In the genomic region with DNA sequence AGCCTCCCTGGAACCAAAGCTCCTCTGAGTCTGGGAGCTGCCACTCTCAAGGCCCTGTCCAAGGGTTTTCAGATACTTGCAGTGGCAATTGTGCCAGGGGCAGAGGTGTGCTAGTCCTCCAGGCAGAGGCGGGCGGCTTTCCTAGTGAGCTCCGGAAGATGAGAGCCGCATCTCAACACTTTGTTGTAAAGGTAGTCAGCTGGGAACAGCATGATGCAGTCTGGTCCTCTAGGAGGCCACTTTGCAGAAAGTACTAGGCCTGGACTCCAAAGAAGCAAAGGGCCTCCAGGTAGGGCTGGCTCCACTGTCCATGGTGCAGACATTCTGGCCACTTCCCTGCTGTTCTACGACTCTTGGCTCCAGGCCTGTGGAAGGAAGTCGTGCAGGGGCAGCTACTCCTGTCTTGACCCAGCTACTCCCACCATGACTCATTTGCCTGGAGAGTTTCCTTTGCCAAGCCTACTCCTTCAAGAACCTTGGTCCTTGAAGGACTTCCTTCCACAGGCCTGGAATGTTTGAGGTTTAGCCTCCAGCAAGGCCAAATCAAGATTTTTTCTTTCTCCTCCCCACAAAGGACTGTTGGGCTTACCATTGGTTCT, we compare ENCODE assay signal across 28 cellular contexts. TPM values are rescaled to one million over a fixed set of nuclear protein-coding genes. Genes with fewer than 3 reads are reported as not detected.
DNase-seq lines count a peak whose midpoint lies in the region; ATAC-seq and TF ChIP-seq lines count a peak whose summit lies in the region.
"Had no signal": no experiment of that assay in that cellular context is flagged by ENCODE, and none has a peak within 500 bp of the region (broad histone marks: within the 10 kb centered on the region; RNA-seq: fewer than 3 reads in every experiment).

No MANE protein-coding gene starts in this region.

- H3K4me3 Mint-ChIP-seq in naive thymus-derived CD4-positive, alpha-beta T cell = no peak overlapping the region
- H3K4me3 Mint-ChIP-seq: activated CD4-positive, alpha-beta T cell treated with anti-CD3 and anti-CD28 coated beads, Interleukin-2, amount 10 ng/mL, durations not matched to agents 7 days and 5 days; activated naive CD4-positive, alpha-beta T cell treated with anti-CD3 and anti-CD28 coated beads for 36 hours; activated T-helper 1 cell treated with anti-CD3 and anti-CD28 coated beads, Interleukin-12 subunit alpha, Interleukin-12 subunit beta, Interleukin-2, Interleukin-4 antibody, amounts not matched to agents 30 ng/mL and 10 ng/mL and 1 ng/mL, durations not matched to agents 14 hours and 24 hours and 36 hours; dendritic cell treated with granulocyte-macrophage colony-stimulating factor and Interleukin-4, amounts not matched to agents 40 ng/mL and 50 ng/mL, for 4 days; memory B cell; stimulated activated naive CD8-positive, alpha-beta T cell treated with anti-CD3 and anti-CD28 coated beads, Interleukin-15, amount 100 ng/mL, for 72 hours had no signal

- H3K4me3 ChIP-seq in dorsolateral prefrontal cortex (peak overlapping the region in 2 of 59 donors; percentile 45 to 50), osteoblast (ENCODE audit: insufficient read depth, low read length) (no peak overlapping the region)
- H3K4me3 ChIP-seq in naive thymus-derived CD4-positive, alpha-beta T cell (ENCODE audit: low read length) = no peak overlapping the region
- H3K4me3 ChIP-seq: BLaER1, cardiac muscle cell, gastroesophageal sphincter, hepatocyte, skin epidermis, tibial nerve had no signal

- no peaks in the 10 kb centered on the region for H3K9me3 ChIP-seq in osteoblast (ENCODE audit: low read depth, low read length)
- no peaks in the 10 kb centered on the region for H3K9me3 ChIP-seq in naive thymus-derived CD4-positive, alpha-beta T cell (ENCODE audit: control insufficient read depth in 2 of 3, low read length in 3 of 3)
- H3K9me3 ChIP-seq: BLaER1, gastroesophageal sphincter, tibial nerve had no signal

- H3K4me1 Mint-ChIP-seq in naive thymus-derived CD4-positive, alpha-beta T cell = peaks cover 0 to 12% (median 0%) of the 10 kb centered on the region in 7 donors
- H3K4me1 Mint-ChIP-seq: activated CD4-positive, alpha-beta T cell treated with anti-CD3 and anti-CD28 coated beads, Interleukin-2, amount 10 ng/mL, durations not matched to agents 7 days and 5 days; memory B cell had no signal

- no peak overlapping the region for H2AFZ ChIP-seq in osteoblast (ENCODE audit: low read length)
- H2AFZ ChIP-seq: hepatocyte had no signal

- ATAC-seq in naive thymus-derived CD4-positive, alpha-beta T cell = no peak
- ATAC-seq: gastroesophageal sphincter; stimulated activated naive CD8-positive, alpha-beta T cell treated with anti-CD3 and anti-CD28 coated beads, Interleukin-15, amount 100 ng/mL, for 72 hours had no signal

- intact Hi-C loops in dorsolateral prefrontal cortex (cut with DNase I) = no loop called here
- intact Hi-C loops in naive thymus-derived CD4-positive, alpha-beta T cell (cut with micrococcal nuclease) = no loop called here

- H3K27me3 ChIP-seq in dorsolateral prefrontal cortex (peaks cover 0 to 15% (median 0%) of the 10 kb centered on the region in 45 donors), osteoblast (ENCODE audit: insufficient read depth, low read length) (no peaks in the 10 kb centered on the region)
- no peaks in the 10 kb centered on the region for H3K27me3 ChIP-seq in naive thymus-derived CD4-positive, alpha-beta T cell (ENCODE audit: control insufficient read depth in 2 of 2, insufficient read depth in 2 of 2, low read length in 2 of 2)
- H3K27me3 ChIP-seq: tibial nerve had no signal

- H3K27ac Mint-ChIP-seq in naive thymus-derived CD4-positive, alpha-beta T cell = no peak overlapping the region
- H3K27ac Mint-ChIP-seq: activated CD4-positive, alpha-beta T cell treated with anti-CD3 and anti-CD28 coated beads, Interleukin-2, amount 10 ng/mL, durations not matched to agents 7 days and 5 days; activated naive CD4-positive, alpha-beta T cell treated with anti-CD3 and anti-CD28 coated beads for 36 hours; activated T-helper 1 cell treated with anti-CD3 and anti-CD28 coated beads, Interleukin-12 subunit alpha, Interleukin-12 subunit beta, Interleukin-2, Interleukin-4 antibody, amounts not matched to agents 30 ng/mL and 10 ng/mL and 1 ng/mL, durations not matched to agents 14 hours and 24 hours and 36 hours; dendritic cell treated with granulocyte-macrophage colony-stimulating factor and Interleukin-4, amounts not matched to agents 40 ng/mL and 50 ng/mL, for 4 days; memory B cell; stimulated activated naive CD8-positive, alpha-beta T cell treated with anti-CD3 and anti-CD28 coated beads, Interleukin-15, amount 100 ng/mL, for 72 hours had no signal

- CTCF ChIA-PET in naive thymus-derived CD4-positive, alpha-beta T cell (lab: Charles Lee) = no interaction called here

- H3K27ac ChIP-seq in dorsolateral prefrontal cortex (peak overlapping the region in 56 of 59 donors; percentile 19 to 96 (median 80)), osteoblast (ENCODE audit: low read depth, low read length) (no peak overlapping the region)
- H3K27ac ChIP-seq in naive thymus-derived CD4-positive, alpha-beta T cell (ENCODE audit: low read depth, low read length) = no peak overlapping the region
- H3K27ac ChIP-seq: BLaER1, cardiac muscle cell, gastroesophageal sphincter, hepatocyte, skin epidermis had no signal

- H3K4me1 ChIP-seq in osteoblast (ENCODE audit: insufficient read depth, low read length) = no peaks in the 10 kb centered on the region
- no peaks in the 10 kb centered on the region for H3K4me1 ChIP-seq in naive thymus-derived CD4-positive, alpha-beta T cell (ENCODE audit: control insufficient read depth in 2 of 2, insufficient read depth in 2 of 2, low read length in 2 of 2)
- H3K4me1 ChIP-seq: gastroesophageal sphincter had no signal

- H4K20me1 ChIP-seq in osteoblast (ENCODE audit: insufficient read depth, low read length) = no peaks in the 10 kb centered on the region
- H4K20me1 ChIP-seq: BLaER1 had no signal

- H3K36me3 ChIP-seq in osteoblast (ENCODE audit: insufficient read depth, low read length) = no peaks in the 10 kb centered on the region
- no peaks in the 10 kb centered on the region for H3K36me3 ChIP-seq in naive thymus-derived CD4-positive, alpha-beta T cell (ENCODE audit: control insufficient read depth in 2 of 3, insufficient read depth in 3 of 3, low read length in 3 of 3)
- H3K36me3 ChIP-seq: BLaER1, cardiac muscle cell, gastroesophageal sphincter, tibial nerve had no signal

- DNase-seq in AG20443 (ENCODE audit: low spot score) (peak; percentile 86), M059J (ENCODE audit: low read depth) (peak; percentile 31), dorsolateral prefrontal cortex (no peak), osteoblast (ENCODE audit: insufficient read length, low spot score, missing footprints) (peak; percentile 6), DMS 273 treated with DMSO at 0.1 percent for 48 hours (lab: John Stamatoyannopoulos, UW) (no peak), NOMO-1 treated with dmso at 0.1 percent for 144 hours (lab: John Stamatoyannopoulos, UW; ENCODE audit: unreplicated experiment) (no peak), NCI-H1092 (lab: John Stamatoyannopoulos, UW) (no peak)
- DNase-seq in naive thymus-derived CD4-positive, alpha-beta T cell = no peak
- DNase-seq: activated CD4-positive, alpha-beta T cell treated with anti-CD3 and anti-CD28 coated beads, Interleukin-2, amount 10 ng/mL, durations not matched to agents 7 days and 5 days; activated naive CD4-positive, alpha-beta T cell treated with anti-CD3 and anti-CD28 coated beads for 36 hours; amniotic stem cell; NCI-H1694; NCI-H526; NK-92 treated with Interleukin-12 subunit alpha and Interleukin-12 subunit beta, amount 100 ng/mL, for 24 hours; retina; SIG-M5; stimulated activated naive CD8-positive, alpha-beta T cell treated with anti-CD3 and anti-CD28 coated beads, Interleukin-15, amount 100 ng/mL, for 72 hours had no signal

- no peak overlapping the region for H3K4me2 ChIP-seq in osteoblast (ENCODE audit: insufficient read depth, low read length)
- H3K4me2 ChIP-seq: hepatocyte had no signal

- POLR2A ChIA-PET in naive thymus-derived CD4-positive, alpha-beta T cell (lab: Charles Lee) = no interaction called here

- no peaks in the 10 kb centered on the region for H3K36me3 Mint-ChIP-seq in naive thymus-derived CD4-positive, alpha-beta T cell
- H3K36me3 Mint-ChIP-seq: memory B cell had no signal

- TF ChIP-seq CTCF in dorsolateral prefrontal cortex (IDR thresholded peaks at IDR 0.05 in 54 of 56, conservative IDR thresholded peaks at IDR 0.05 in 2 of 56; ENCODE audit: low read depth in 1 of 56, partially characterized antibody in 56 of 56) (no peak), osteoblast (IDR thresholded peaks at IDR 0.05; ENCODE audit: extremely low read depth, low read depth, low read length) (no peak)

- H3K9me3 Mint-ChIP-seq in naive thymus-derived CD4-positive, alpha-beta T cell = no peaks in the 10 kb centered on the region
- H3K9me3 Mint-ChIP-seq: activated CD4-positive, alpha-beta T cell treated with anti-CD3 and anti-CD28 coated beads, Interleukin-2, amount 10 ng/mL, durations not matched to agents 7 days and 5 days; activated naive CD4-positive, alpha-beta T cell treated with anti-CD3 and anti-CD28 coated beads for 36 hours; activated T-helper 1 cell treated with anti-CD3 and anti-CD28 coated beads, Interleukin-12 subunit alpha, Interleukin-12 subunit beta, Interleukin-2, Interleukin-4 antibody, amounts not matched to agents 30 ng/mL and 10 ng/mL and 1 ng/mL, durations not matched to agents 14 hours and 24 hours and 36 hours; dendritic cell treated with granulocyte-macrophage colony-stimulating factor and Interleukin-4, amounts not matched to agents 40 ng/mL and 50 ng/mL, for 4 days; stimulated activated naive CD8-positive, alpha-beta T cell treated with anti-CD3 and anti-CD28 coated beads, Interleukin-15, amount 100 ng/mL, for 72 hours had no signal

- no peaks in the 10 kb centered on the region for H3K79me2 ChIP-seq in osteoblast (ENCODE audit: insufficient read depth, low read length)
- H3K79me2 ChIP-seq: hepatocyte had no signal

- H3K27me3 Mint-ChIP-seq in naive thymus-derived CD4-positive, alpha-beta T cell = peaks cover 17 to 52% (median 28%) of the 10 kb centered on the region in 5 donors

RNA-seq across cellular contexts. Expression of a gene that starts 9.9 kb away (rescaled TPM):
- total RNA-seq in M059J (2014; rRNA removed; shearing (Covaris generic)) = not detected in 2 replicates
- total RNA-seq in dorsolateral prefrontal cortex = 100 to 1,000 TPM in 7 of 120 experiments, 10 to 100 TPM in 113; 15.6 to 171 (median 49.0) TPM
- not detected in 2 replicates for total RNA-seq in osteoblast
- not detected for total RNA-seq in naive thymus-derived CD4-positive, alpha-beta T cell
- not detected for polyA plus RNA-seq in naive thymus-derived CD4-positive, alpha-beta T cell
- total RNA-seq: activated CD4-positive, alpha-beta T cell treated with anti-CD3 and anti-CD28 coated beads, Interleukin-2, amount 10 ng/mL, durations not matched to agents 7 days and 5 days; activated naive CD4-positive, alpha-beta T cell treated with anti-CD3 and anti-CD28 coated beads for 36 hours; activated T-helper 1 cell treated with anti-CD3 and anti-CD28 coated beads, Interleukin-12 subunit alpha, Interleukin-12 subunit beta, Interleukin-2, Interleukin-4 antibody, amounts not matched to agents 30 ng/mL and 10 ng/mL and 1 ng/mL, durations not matched to agents 14 hours and 24 hours and 36 hours; G401; myocyte had no signal

Comparison
In these comparisons a context has a peak if more than half of its experiments do, and no peak if none do; other contexts are left out.
1. DNase-seq: peak in AG20443 (single experiment), M059J (single experiment) and osteoblast (single experiment); none in dorsolateral prefrontal cortex (0 of 10), DMS 273 treated with DMSO at 0.1 percent for 48 hours (single experiment), NOMO-1 treated with dmso at 0.1 percent for 144 hours (single experiment), NCI-H1092 (single experiment) and naive thymus-derived CD4-positive, alpha-beta T cell (0 of 9).
2. H3K27ac ChIP-seq: peak in dorsolateral prefrontal cortex (56 of 59); none in osteoblast (single experiment) and naive thymus-derived CD4-positive, alpha-beta T cell (single experiment).
3. RNA of a gene that starts 9.9 kb away (total RNA-seq): 15.6 to 171 TPM in dorsolateral prefrontal cortex; not detected in M059J, not detected in osteoblast and not detected in naive thymus-derived CD4-positive, alpha-beta T cell; every median in the first group is over 10 times any median in the second.